In genomic region chr1:15603050-15603965, GRCh38 we compare ENCODE assay signal across 8 cellular contexts. TPM values are rescaled to one million over a fixed set of nuclear protein-coding genes. Genes with fewer than 3 reads are reported as not detected.
A peak's percentile ranks its signal among the peaks of the same experiment; 100 is the strongest.
DNase-seq lines count a peak whose midpoint lies in the region; ATAC-seq and TF ChIP-seq lines count a peak whose summit lies in the region.

No MANE protein-coding gene starts in this region.

- WGBS in esophagus muscularis mucosa: 2% methylated on average over 30 of the region's 56 CpGs

- H3K9me3 ChIP-seq in Caco-2 (no peaks in the 10 kb centered on the region), HUES48 (ENCODE audit: control insufficient read depth, insufficient read depth, low read length) (no peaks in the 10 kb centered on the region), PC-3 (ENCODE audit: low read length) (no peaks in the 10 kb centered on the region), esophagus muscularis mucosa (no peaks in the 10 kb centered on the region), muscle layer of colon (ENCODE audit: low read length) (no peaks in the 10 kb centered on the region)

- BruUV-seq in Caco-2 (replicated peaks; lab: Mats Ljungman, UMichigan) (TSS peak; percentile 79), PC-3 (replicated peaks; lab: Mats Ljungman, UMichigan) (TSS peak; percentile 82)

- CTCF ChIA-PET in Caco-2 (lab: Charles Lee) (interaction anchor here (0.5 to 1.7 kb wide), 4 partner anchors 15 to 761 kb away, joined by 3 to 4 read pairs (median 4); no protein-coding TSS in a partner anchor), PC-3 (lab: Charles Lee) (interaction anchor here (0.8 kb wide), 1 partner anchor 9 kb away, joined by 3 read pairs; no protein-coding TSS in a partner anchor)

- ATAC-seq in GM21381 (IDR thresholded peaks at IDR 0.05; ENCODE audit: unreplicated experiment) (peak; percentile 97), PC-3 (peak; percentile 91)

- H3K9me2 ChIP-seq in PC-3 (replicated peaks; ENCODE audit: low read length): no peaks in the 10 kb centered on the region

- no peaks in the 10 kb centered on the region for H3K79me2 ChIP-seq in PC-3 (ENCODE audit: low read length)

- H3K4me3 ChIP-seq in Caco-2 (ENCODE audit: low read depth, low read length): peak overlapping the region; percentile 50
- H3K4me3 ChIP-seq in HUES48 (ENCODE audit: low read depth, low read length): peak overlapping the region; percentile 74
- H3K4me3 ChIP-seq in PC-3 (ENCODE audit: low read length): peak overlapping the region; percentile 90
- H3K4me3 ChIP-seq in esophagus muscularis mucosa: peak overlapping the region; percentile 68 to 85 (median 78)
- peak overlapping the region; percentile 97 to 100 for H3K4me3 ChIP-seq in muscle layer of colon (ENCODE audit: low read depth in 1 of 2, low read length in 2 of 2)

- H3K4me3 Mint-ChIP-seq in Caco-2 (ENCODE audit: unreplicated experiment): peak overlapping the region; percentile 78

- H3K27me3 ChIP-seq in Caco-2 (replicated peaks; ENCODE audit: control insufficient read depth, insufficient read depth, low read length) (no peaks in the 10 kb centered on the region), HUES48 (ENCODE audit: control insufficient read depth, insufficient read depth, low read length) (peaks cover 9% of the 10 kb centered on the region; the same call in 1 of the 2 replicates), PC-3 (ENCODE audit: low read length) (no peaks in the 10 kb centered on the region), esophagus muscularis mucosa (no peaks in the 10 kb centered on the region), muscle layer of colon (ENCODE audit: control insufficient read depth in 1 of 2, insufficient read depth in 2 of 2, low read length in 2 of 2) (no peaks in the 10 kb centered on the region)

- DNase-seq in Caco-2 (peak; percentile 95), PC-3 (peak; percentile 96), activated T-helper 1 cell treated with Interleukin-2 at 50 U/mL for 16 hours (ENCODE audit: low read depth) (peak; percentile 85), esophagus muscularis mucosa (ENCODE audit: extremely low spot score) (peak; percentile 99)
- DNase-seq in stimulated activated CD8-positive, alpha-beta memory T cell treated with anti-CD3 and anti-CD28 coated beads, Interleukin-4, amount 100 ng/mL, for 4 hours (ENCODE audit: low read depth in 2 of 2, low spot score in 1 of 2): peak; percentile 79 to 81

- intact Hi-C loops in Caco-2 (cut with micrococcal nuclease; ENCODE audit: unreplicated experiment) (loop anchor here (1.0 kb wide), 1 partner anchor 15 kb away; no protein-coding TSS in a partner anchor), PC-3 (cut with micrococcal nuclease) (loop anchor here (2.0 kb wide), 1 partner anchor 13 kb away; the partner anchor contains the start of gene DDI2), esophagus muscularis mucosa (cut with DNase I) (loop anchor here (5.0 kb wide), 1 partner anchor 139 kb away; the partner anchor contains the start of gene TMEM82)

- H2AFZ ChIP-seq in PC-3 (ENCODE audit: low read length): peak overlapping the region; percentile 100

- peak overlapping the region; percentile 96 for H3K27ac Mint-ChIP-seq in Caco-2 (ENCODE audit: unreplicated experiment)

- peaks cover 18% of the 10 kb centered on the region for H3K36me3 Mint-ChIP-seq in Caco-2 (ENCODE audit: insufficient read depth, unreplicated experiment)

- H4K20me1 ChIP-seq in PC-3 (ENCODE audit: low read length): no peaks in the 10 kb centered on the region

- H3K4me1 Mint-ChIP-seq in Caco-2 (ENCODE audit: low read depth, unreplicated experiment): no peaks in the 10 kb centered on the region

- no peaks in the 10 kb centered on the region for H3K9me3 Mint-ChIP-seq in Caco-2 (ENCODE audit: unreplicated experiment)

- no peaks in the 10 kb centered on the region for H3K27me3 Mint-ChIP-seq in Caco-2 (ENCODE audit: insufficient read depth, unreplicated experiment)

- TF ChIP-seq EP300 in esophagus muscularis mucosa (IDR thresholded peaks at IDR 0.05): no peak

- H3K27ac ChIP-seq in HUES48 (ENCODE audit: low read depth, low read length) (no peak overlapping the region), PC-3 (ENCODE audit: low read length) (peak overlapping the region; percentile 50), esophagus muscularis mucosa (replicated peaks in 1 of 4) (peak overlapping the region; percentile 80 to 87 (median 85)), muscle layer of colon (ENCODE audit: low read depth, low read length) (peak overlapping the region; percentile 97)

- TF ChIP-seq CTCF in Caco-2 (IDR thresholded peaks at IDR 0.05; ENCODE audit: insufficient read depth in 1 of 2, low read depth in 1 of 2, low read length in 1 of 2, severe bottlenecking in 1 of 2, unreplicated experiment in 1 of 2): no peak
- TF ChIP-seq CTCF in PC-3 (conservative IDR thresholded peaks at IDR 0.05; ENCODE audit: low read depth, low read length): no peak
- TF ChIP-seq CTCF in esophagus muscularis mucosa (IDR thresholded peaks at IDR 0.05): no peak

- H3F3A ChIP-seq in PC-3 (ENCODE audit: low read length, unreplicated experiment): no peaks in the 10 kb centered on the region

- POLR2A ChIA-PET in Caco-2 (lab: Charles Lee): interaction anchor here (0.6 to 2.0 kb wide), 10 partner anchors 9 to 628 kb away, joined by 3 to 11 read pairs (median 6); partner anchors contain the start of gene DNAJC16
- POLR2A ChIA-PET in PC-3 (lab: Charles Lee; ENCODE audit: unreplicated experiment): interaction anchor here (0.6 to 0.7 kb wide), 2 partner anchors 276 to 293 kb away, joined by 3 to 4 read pairs; no protein-coding TSS in a partner anchor

- no peaks in the 10 kb centered on the region for H3K36me3 ChIP-seq in Caco-2 (ENCODE audit: control insufficient read depth, insufficient read depth, low read length)
- no peaks in the 10 kb centered on the region for H3K36me3 ChIP-seq in HUES48 (ENCODE audit: control insufficient read depth, insufficient read depth, low read length)
- H3K36me3 ChIP-seq in PC-3 (ENCODE audit: low read depth, low read length): no peaks in the 10 kb centered on the region
- no peaks in the 10 kb centered on the region for H3K36me3 ChIP-seq in esophagus muscularis mucosa
- no peaks in the 10 kb centered on the region for H3K36me3 ChIP-seq in muscle layer of colon (ENCODE audit: insufficient read depth, low read length)

- H3K9ac ChIP-seq in HUES48 (ENCODE audit: low read depth, low read length): peak overlapping the region; percentile 36; the same call in 1 of the 2 replicates
- peak overlapping the region; percentile 78 for H3K9ac ChIP-seq in PC-3 (ENCODE audit: low read length)
- H3K9ac ChIP-seq in muscle layer of colon (ENCODE audit: low read length): peak overlapping the region; percentile 57

- TF ChIP-seq POLR2A in esophagus muscularis mucosa (IDR thresholded peaks at IDR 0.05; ENCODE audit: low read depth): no peak

- H3K4me1 ChIP-seq in Caco-2 (peaks cover 4% of the 10 kb centered on the region; the same call in 1 of the 2 replicates), HUES48 (ENCODE audit: control insufficient read depth, insufficient read depth, low read length) (no peaks in the 10 kb centered on the region), PC-3 (ENCODE audit: insufficient read depth, low read length) (peaks cover 17% of the 10 kb centered on the region), esophagus muscularis mucosa (peaks cover 5 to 23% (median 19%) of the 10 kb centered on the region in 4 donors), muscle layer of colon (ENCODE audit: insufficient read depth, low read length) (peaks cover 8% of the 10 kb centered on the region)

- H3K4me2 ChIP-seq in PC-3 (ENCODE audit: low read length): peak overlapping the region; percentile 100

RNA-seq across cellular contexts. Expression of gene DDI2, which starts 13.9 kb away (rescaled TPM):
- total RNA-seq in Caco-2 (2022) (53.1 and 53.4 TPM in 2 replicates), PC-3 (2014; rRNA removed) (15.0 and 22.0 TPM in 2 replicates), esophagus muscularis mucosa (10 to 100 TPM; 14.4 to 24.9 (median 17.2) TPM)

RNA-seq across cellular contexts. Expression of gene AGMAT, which starts 18.5 kb away (rescaled TPM):
- 46.5 and 48.3 TPM in 2 replicates for total RNA-seq in Caco-2 (2022)
- 8.2 and 9.4 TPM in 2 replicates for total RNA-seq in PC-3 (2014; rRNA removed)
- total RNA-seq in esophagus muscularis mucosa: not detected
